17 cellular contexts compared by ENCODE assay signal in genomic region chr3:175518459-175518858, GRCh38.
A peak's percentile ranks its signal among the peaks of the same experiment; 100 is the strongest.
DNase-seq lines count a peak whose midpoint lies in the region; ATAC-seq lines count a peak whose summit lies in the region.
"Had no signal": no experiment of that assay in that cellular context is flagged by ENCODE, and none has a peak within 500 bp of the region (broad histone marks: within the 10 kb centered on the region; RNA-seq: fewer than 3 reads in every experiment).

No MANE protein-coding gene starts in this region.

- H3K36me3 ChIP-seq in Karpas-422 (ENCODE audit: insufficient read depth, low read length), result no peaks in the 10 kb centered on the region
- H3K36me3 ChIP-seq: thoracic aorta, WERI-Rb-1 had no signal

- H4K20me1 ChIP-seq in Karpas-422 (ENCODE audit: insufficient read depth, low read depth, low read length), result no peaks in the 10 kb centered on the region

- H3K27ac ChIP-seq in Karpas-422 (ENCODE audit: low read length), result no peak overlapping the region
- H3K27ac ChIP-seq: thoracic aorta, WERI-Rb-1 had no signal

- H3K9me3 ChIP-seq in Karpas-422 (ENCODE audit: low read length), result peaks cover 24% of the 10 kb centered on the region
- H3K9me3 ChIP-seq: Caco-2, thoracic aorta had no signal

- no peaks in the 10 kb centered on the region for H3K9me2 ChIP-seq in Karpas-422 (replicated peaks; ENCODE audit: insufficient read depth, low read length)

- peak; percentile 90 for ATAC-seq in GM18508 (IDR thresholded peaks at IDR 0.05; ENCODE audit: insufficient read depth, unreplicated experiment)
- peak; percentile 87 for ATAC-seq in GM19468 (IDR thresholded peaks at IDR 0.05; ENCODE audit: extremely low read depth, unreplicated experiment)
- ATAC-seq in HG02970 (IDR thresholded peaks at IDR 0.05; ENCODE audit: low FRiP score, unreplicated experiment), result peak; percentile 89
- peak; percentile 65 for ATAC-seq in HG03558 (IDR thresholded peaks at IDR 0.05; ENCODE audit: extremely low read depth, unreplicated experiment)
- ATAC-seq in GM21381 (IDR thresholded peaks at IDR 0.05; ENCODE audit: unreplicated experiment), result no peak
- ATAC-seq: left ventricle myocardium superior, Panc1 had no signal

- H3K79me2 ChIP-seq in Karpas-422 (ENCODE audit: low read length), result no peaks in the 10 kb centered on the region

- no peaks in the 10 kb centered on the region for H3K27me3 ChIP-seq in Karpas-422 (ENCODE audit: low read length)

- no peak overlapping the region for H3K9ac ChIP-seq in Karpas-422 (ENCODE audit: low read length)

- no peak for DNase-seq in activated CD4-positive, alpha-beta T cell treated with anti-CD3 and anti-CD28 coated beads for 1 hour
- DNase-seq in SKM-1 (lab: John Stamatoyannopoulos, UW; ENCODE audit: unreplicated experiment), result no peak
- DNase-seq in Karpas-422, result no peak
- DNase-seq: Caco-2; caudate nucleus; effector memory CD4-positive, alpha-beta T cell; left ventricle myocardium superior; NCI-H1417; SW 1271; WERI-Rb-1 had no signal

- no peak overlapping the region for H2AFZ ChIP-seq in Karpas-422 (ENCODE audit: low read length)

- no peak overlapping the region for H3K4me3 ChIP-seq in Karpas-422 (ENCODE audit: low read length)
- H3K4me3 ChIP-seq: thoracic aorta had no signal

- no peaks in the 10 kb centered on the region for H3K4me1 ChIP-seq in Karpas-422 (ENCODE audit: low read length)

- H3K4me2 ChIP-seq in Karpas-422 (ENCODE audit: low read depth, low read length, poor library complexity, severe bottlenecking), result no peak overlapping the region
